8 cellular contexts compared by ENCODE assay signal in genomic region chr1:39900662-39901485, GRCh38. TPM values are rescaled to one million over a fixed set of nuclear protein-coding genes. Genes with fewer than 3 reads are reported as not detected.
DNase-seq lines count a peak whose midpoint lies in the region; ATAC-seq and TF ChIP-seq lines count a peak whose summit lies in the region.

No MANE protein-coding gene starts in this region.

- H3K27me3 ChIP-seq in brain microvascular endothelial cell (replicated peaks) = peaks cover 9% of the 10 kb centered on the region
- peaks cover 4% of the 10 kb centered on the region for H3K27me3 ChIP-seq in thoracic aorta (replicated peaks; ENCODE audit: insufficient read depth)

- DNase-seq in stimulated activated naive CD8-positive, alpha-beta T cell treated with anti-CD3 and anti-CD28 coated beads, Interleukin-15, Interleukin-2, amounts not matched to agents 100 U/mL and 50 U/mL, for 24 hours = no peak
- DNase-seq in NCI-H526 (lab: John Stamatoyannopoulos, UW) = peak; percentile 51 to 81
- no peak for DNase-seq in brain microvascular endothelial cell
- DNase-seq in left lobe of liver (ENCODE audit: low spot score) = peak; percentile 87
- DNase-seq in thoracic aorta (ENCODE audit: low spot score) = no peak
- no peak for DNase-seq in activated effector memory CD4-positive, alpha-beta T cell treated with Interleukin-2 at 50 U/mL for 16 hours
- DNase-seq in activated effector memory CD4-positive, alpha-beta T cell treated with anti-CD3 and anti-CD28 coated beads, Interleukin-2, amount 50 U/mL, for 16 hours = no peak

- H3K4me3 Mint-ChIP-seq in stimulated activated naive CD8-positive, alpha-beta T cell treated with anti-CD3 and anti-CD28 coated beads, Interleukin-15, Interleukin-2, amounts not matched to agents 100 ng/mL and 50 ng/mL, for 24 hours = peak overlapping the region; percentile 67

- in situ Hi-C loops in brain microvascular endothelial cell (cut with HindIII; ENCODE audit: low pct_ligation_motif_present, low sequenced_read_pairs) = no loop called here

- no peak overlapping the region for H3K27ac Mint-ChIP-seq in stimulated activated naive CD8-positive, alpha-beta T cell treated with anti-CD3 and anti-CD28 coated beads, Interleukin-15, Interleukin-2, amounts not matched to agents 100 ng/mL and 50 ng/mL, for 24 hours

- peaks cover 61% of the 10 kb centered on the region for H3K27me3 Mint-ChIP-seq in stimulated activated naive CD8-positive, alpha-beta T cell treated with anti-CD3 and anti-CD28 coated beads, Interleukin-15, Interleukin-2, amounts not matched to agents 100 ng/mL and 50 ng/mL, for 24 hours

- no peaks in the 10 kb centered on the region for H3K4me1 Mint-ChIP-seq in stimulated activated naive CD8-positive, alpha-beta T cell treated with anti-CD3 and anti-CD28 coated beads, Interleukin-15, Interleukin-2, amounts not matched to agents 100 ng/mL and 50 ng/mL, for 24 hours (ENCODE audit: low read depth)

- ATAC-seq in stimulated activated naive CD8-positive, alpha-beta T cell treated with anti-CD3 and anti-CD28 coated beads, Interleukin-15, Interleukin-2, amounts not matched to agents 100 U/mL and 50 U/mL, for 24 hours = no peak
- peak; percentile 58 for ATAC-seq in left lobe of liver
- ATAC-seq in thoracic aorta (ENCODE audit: insufficient number of reproducible peaks, low FRiP score, low read depth) = no peak

- TF ChIP-seq CTCF in brain microvascular endothelial cell (IDR thresholded peaks at IDR 0.05; ENCODE audit: low read depth, low read length, missing control alignments) (no peak), thoracic aorta (IDR thresholded peaks at IDR 0.05) (no peak)

- no peaks in the 10 kb centered on the region for H3K9me3 ChIP-seq in thoracic aorta

- peaks cover 8 to 18% of the 10 kb centered on the region in 2 donors for H3K4me1 ChIP-seq in thoracic aorta (ENCODE audit: control insufficient read depth in 1 of 2, low read depth in 2 of 2)

- no peaks in the 10 kb centered on the region for H3K9me3 Mint-ChIP-seq in stimulated activated naive CD8-positive, alpha-beta T cell treated with anti-CD3 and anti-CD28 coated beads, Interleukin-15, Interleukin-2, amounts not matched to agents 100 ng/mL and 50 ng/mL, for 24 hours

- H3K4me3 ChIP-seq in brain microvascular endothelial cell (ENCODE audit: low read depth, low read length) (peak overlapping the region; percentile 60), thoracic aorta (peak overlapping the region; percentile 84)

- H3K27ac ChIP-seq in brain microvascular endothelial cell = no peak overlapping the region
- no peak overlapping the region for H3K27ac ChIP-seq in thoracic aorta

- H3K36me3 Mint-ChIP-seq in stimulated activated naive CD8-positive, alpha-beta T cell treated with anti-CD3 and anti-CD28 coated beads, Interleukin-15, Interleukin-2, amounts not matched to agents 100 ng/mL and 50 ng/mL, for 24 hours (ENCODE audit: low read depth) = no peaks in the 10 kb centered on the region

- H3K36me3 ChIP-seq in brain microvascular endothelial cell (replicated peaks) (no peaks in the 10 kb centered on the region), thoracic aorta (no peaks in the 10 kb centered on the region)

RNA-seq across cellular contexts. Expression of gene MYCL, which starts 0.8 kb away (rescaled TPM):
- total RNA-seq in left lobe of liver (14.7 TPM), thoracic aorta (1 to 10 TPM in 1 of 2 donors, under 1 TPM in 1; 0.42 to 3.9 TPM)

RNA-seq across cellular contexts. Expression of gene TRIT1, which starts 17.6 kb away (rescaled TPM):
- total RNA-seq in left lobe of liver = 5.5 TPM
- 10 to 100 TPM; 15.6 to 19.3 TPM for total RNA-seq in thoracic aorta

RNA-seq across cellular contexts. Expression of gene MFSD2A, which starts 54.1 kb away (rescaled TPM):
- total RNA-seq in left lobe of liver (108 TPM), thoracic aorta (10 to 100 TPM in 1 of 2 donors, 1 to 10 TPM in 1; 5.8 to 13.1 TPM)

Comparison
In these comparisons a context has a peak if more than half of its experiments do, and no peak if none do; other contexts are left out.
1. DNase-seq: peak in NCI-H526 (2 of 2) and left lobe of liver (single experiment); none in stimulated activated naive CD8-positive, alpha-beta T cell treated with anti-CD3 and anti-CD28 coated beads, Interleukin-15, Interleukin-2, amounts not matched to agents 100 U/mL and 50 U/mL, for 24 hours (single experiment), brain microvascular endothelial cell (single experiment), thoracic aorta (single experiment), activated effector memory CD4-positive, alpha-beta T cell treated with Interleukin-2 at 50 U/mL for 16 hours (single experiment) and activated effector memory CD4-positive, alpha-beta T cell treated with anti-CD3 and anti-CD28 coated beads, Interleukin-2, amount 50 U/mL, for 16 hours (single experiment).